ENCODE assay signal across 24 cellular contexts in the genomic region with DNA sequence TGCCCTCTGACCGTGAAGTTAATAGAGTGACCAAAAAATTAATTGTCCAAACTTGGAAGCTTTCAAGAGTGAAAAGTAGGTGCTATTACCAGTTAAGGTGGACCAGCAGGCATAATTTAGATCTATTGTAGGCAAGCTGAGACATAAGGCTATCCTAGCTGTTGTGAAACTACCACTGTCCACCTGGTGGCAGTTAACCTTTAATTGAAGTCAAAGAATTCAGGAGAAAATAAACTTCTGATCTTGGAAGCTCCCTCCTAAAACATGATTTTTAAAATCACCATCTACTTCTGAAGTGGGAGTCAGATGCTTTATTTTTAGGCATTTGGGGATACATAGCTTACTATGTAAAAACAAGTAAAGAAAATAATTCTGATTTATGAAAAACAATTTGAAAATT.
A peak's percentile ranks its signal among the peaks of the same experiment; 100 is the strongest.
DNase-seq lines count a peak whose midpoint lies in the region; TF ChIP-seq lines count a peak whose summit lies in the region.
"Had no signal": no experiment of that assay in that cellular context is flagged by ENCODE, and none has a peak within 500 bp of the region (broad histone marks: within the 10 kb centered on the region; RNA-seq: fewer than 3 reads in every experiment).

No MANE protein-coding gene starts in this region.

- H3K9me2 ChIP-seq in hepatocyte (replicated peaks; ENCODE audit: insufficient read depth) = no peaks in the 10 kb centered on the region

- peaks cover 0 to 23% of the 10 kb centered on the region in 2 donors for H3K27me3 ChIP-seq in breast epithelium
- no peaks in the 10 kb centered on the region for H3K27me3 ChIP-seq in hepatocyte
- no peaks in the 10 kb centered on the region for H3K27me3 ChIP-seq in transverse colon
- H3K27me3 ChIP-seq: right atrium auricular region, tibial artery had no signal

- TF ChIP-seq POLR2A in breast epithelium (IDR thresholded peaks at IDR 0.05) = no peak
- no peak for TF ChIP-seq POLR2A in transverse colon (IDR thresholded peaks at IDR 0.05)

- H3K4me1 ChIP-seq in breast epithelium (no peaks in the 10 kb centered on the region), hepatocyte (ENCODE audit: insufficient read depth) (no peaks in the 10 kb centered on the region), transverse colon (no peaks in the 10 kb centered on the region)
- H3K4me1 ChIP-seq: left ventricle myocardium inferior, right atrium auricular region, tibial artery had no signal

- 87% methylated on average over 1 of the region's 1 CpG for WGBS in hepatocyte (ENCODE audit: low lambda C conversion rate, missing lambda C conversion rate)
- WGBS in transverse colon (ENCODE audit: low coverage in 1 of 2), 2 donors = 59% methylated on average over 1 of the region's 1 CpG; no CpG with 5 or more reads in 1 of the 2 donors

- no peak for TF ChIP-seq CTCF in breast epithelium (IDR thresholded peaks at IDR 0.05)
- peak; percentile 39 for TF ChIP-seq CTCF in hepatocyte (IDR thresholded peaks at IDR 0.05; ENCODE audit: poor library complexity)
- TF ChIP-seq CTCF in transverse colon (IDR thresholded peaks at IDR 0.05) = no peak

- H3K36me3 ChIP-seq in breast epithelium = no peaks in the 10 kb centered on the region
- H3K36me3 ChIP-seq in hepatocyte (replicated peaks; ENCODE audit: insufficient read depth, low read depth) = no peaks in the 10 kb centered on the region
- no peaks in the 10 kb centered on the region for H3K36me3 ChIP-seq in transverse colon
- H3K36me3 ChIP-seq: left ventricle myocardium inferior, right atrium auricular region, tibial artery had no signal

- intact Hi-C loops in breast epithelium (cut with DNase I; ENCODE audit: low total_unique reads) (no loop called here), transverse colon (cut with DNase I; ENCODE audit: low total_unique reads) (no loop called here)

- no peak overlapping the region for H3K27ac ChIP-seq in breast epithelium
- no peak overlapping the region for H3K27ac ChIP-seq in hepatocyte
- H3K27ac ChIP-seq in transverse colon = no peak overlapping the region
- H3K27ac ChIP-seq: coronary artery, KMS-11, left ventricle myocardium inferior, right atrium auricular region, tibial artery had no signal

- H3K9me3 ChIP-seq in breast epithelium (peaks cover 0 to 15% of the 10 kb centered on the region in 2 donors), hepatocyte (ENCODE audit: low read depth) (no peaks in the 10 kb centered on the region), transverse colon (no peaks in the 10 kb centered on the region)
- H3K9me3 ChIP-seq: left ventricle myocardium inferior, right atrium auricular region had no signal

- no peaks in the 10 kb centered on the region for H3K79me2 ChIP-seq in hepatocyte

- H2AFZ ChIP-seq in hepatocyte = no peak overlapping the region

- DNase-seq in T47D (ENCODE audit: low read depth in 1 of 2, low spot score in 1 of 2) (peak; percentile 3 to 10), breast epithelium (ENCODE audit: low spot score in 2 of 2) (no peak), RPMI8226 (peak; percentile 2), hepatocyte (ENCODE audit: low spot score) (peak; percentile 37), transverse colon (no peak), SW480 (ENCODE audit: low spot score) (no peak), NCI-H146 (lab: John Stamatoyannopoulos, UW) (no peak)
- no peak for DNase-seq in stimulated activated naive CD4-positive, alpha-beta T cell treated with Interleukin-2 at 50 U/mL for 16 hours (lab: John Stamatoyannopoulos, UW)
- DNase-seq: activated naive CD8-positive, alpha-beta T cell treated with anti-CD3 and anti-CD28 coated beads for 36 hours; CD4-positive, alpha-beta T cell; DMS79; HFFc6; left ventricle myocardium inferior; NCI-H1436 treated with DMSO at 0.1 percent for 48 hours; NK-92 treated with Interleukin-12 subunit alpha and Interleukin-12 subunit beta, amount 100 ng/mL, for 24 hours; nucleus accumbens; Right ventricle myocardium superior; stimulated activated CD4-positive, alpha-beta T cell treated with anti-CD3 and anti-CD28 coated beads, Interleukin-15, amount 100 ng/mL, for 24 hours; stimulated activated naive CD4-positive, alpha-beta T cell; T-helper 17 cell; tibial artery had no signal

- H3K4me3 ChIP-seq in breast epithelium = no peak overlapping the region
- H3K4me3 ChIP-seq in hepatocyte = no peak overlapping the region
- no peak overlapping the region for H3K4me3 ChIP-seq in transverse colon
- H3K4me3 ChIP-seq: coronary artery, left ventricle myocardium inferior, right atrium auricular region, tibial artery had no signal

- no peak for TF ChIP-seq EP300 in transverse colon (IDR thresholded peaks at IDR 0.05; ENCODE audit: low read depth)

- in situ Hi-C loops in T47D (cut with HindIII; ENCODE audit: low pct_unique_long_range_greater_than_20kb, low sequenced_read_pairs) (no loop called here), transverse colon (cut with MboI; ENCODE audit: low pct_ligation_motif_present in 1 of 4, low pct_unique_long_range_greater_than_20kb in 1 of 4, low sequenced_read_pairs in 3 of 4) (no loop called here)

- H4K20me1 ChIP-seq in hepatocyte (ENCODE audit: insufficient read depth, poor library complexity, severe bottlenecking) = no peaks in the 10 kb centered on the region

- no peak overlapping the region for H3K4me2 ChIP-seq in hepatocyte
- H3K4me2 ChIP-seq: KMS-11 had no signal

Comparison
In these comparisons a context has a peak if more than half of its experiments do, and no peak if none do; other contexts are left out.
1. DNase-seq: peak in T47D (2 of 2), RPMI8226 (single experiment) and hepatocyte (single experiment); none in breast epithelium (0 of 2), transverse colon (single experiment), SW480 (single experiment), stimulated activated naive CD4-positive, alpha-beta T cell treated with Interleukin-2 at 50 U/mL for 16 hours (single experiment) and NCI-H146 (single experiment).